2 cellular contexts compared by ENCODE assay signal in the genomic region with DNA sequence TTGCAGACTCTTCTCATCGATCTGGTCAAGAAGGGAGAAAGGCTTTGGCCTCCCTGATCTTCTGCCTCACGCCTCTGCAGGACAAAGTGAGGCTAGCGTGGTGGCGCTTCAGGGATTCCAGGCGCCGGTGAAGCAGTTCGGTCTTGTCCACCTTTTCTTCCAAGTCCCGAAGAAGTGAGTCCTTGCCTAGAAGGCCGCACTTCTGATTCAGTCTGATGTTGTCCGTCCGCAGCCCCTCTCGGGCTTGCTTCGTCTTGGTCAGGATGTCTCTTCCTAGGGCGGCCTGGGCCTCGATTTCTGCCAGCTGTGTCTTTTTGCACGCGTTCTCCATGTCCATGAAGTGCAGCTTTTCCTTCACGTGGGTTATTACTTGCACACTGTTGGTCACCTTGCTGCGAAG.
TF ChIP-seq lines count a peak whose summit lies in the region.

No MANE protein-coding gene starts in this region.

TF ChIP-seq in GM23338, 12 proteins besides CTCF, POLR2A, EP300 and RAD21:
- TF ChIP-seq JUNB (IDR thresholded peaks at IDR 0.05; ENCODE audit: unreplicated experiment), result no peak
- no peak for TF ChIP-seq EZH2phosphoT487 (IDR thresholded peaks at IDR 0.05; ENCODE audit: unreplicated experiment)
- no peak for TF ChIP-seq NANOG (IDR thresholded peaks at IDR 0.05; ENCODE audit: borderline replicate concordance)
- no peak for TF ChIP-seq ZNF331 (CRISPR knock-in tag; IDR thresholded peaks at IDR 0.05; ENCODE audit: low read depth)
- TF ChIP-seq, protein P1, sequence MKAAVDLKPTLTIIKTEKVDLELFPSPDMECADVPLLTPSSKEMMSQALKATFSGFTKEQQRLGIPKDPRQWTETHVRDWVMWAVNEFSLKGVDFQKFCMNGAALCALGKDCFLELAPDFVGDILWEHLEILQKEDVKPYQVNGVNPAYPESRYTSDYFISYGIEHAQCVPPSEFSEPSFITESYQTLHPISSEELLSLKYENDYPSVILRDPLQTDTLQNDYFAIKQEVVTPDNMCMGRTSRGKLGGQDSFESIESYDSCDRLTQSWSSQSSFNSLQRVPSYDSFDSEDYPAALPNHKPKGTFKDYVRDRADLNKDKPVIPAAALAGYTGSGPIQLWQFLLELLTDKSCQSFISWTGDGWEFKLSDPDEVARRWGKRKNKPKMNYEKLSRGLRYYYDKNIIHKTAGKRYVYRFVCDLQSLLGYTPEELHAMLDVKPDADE (IDR thresholded peaks at IDR 0.05), result no peak
- no peak for TF ChIP-seq STAT1 (IDR thresholded peaks at IDR 0.05; ENCODE audit: unreplicated experiment)
- no peak for TF ChIP-seq EZH2 (IDR thresholded peaks at IDR 0.05; ENCODE audit: low read depth, unreplicated experiment)
- TF ChIP-seq CREB1 (CRISPR knock-in tag; IDR thresholded peaks at IDR 0.05; ENCODE audit: low read depth), result no peak
- no peak for TF ChIP-seq ZNF114 (CRISPR knock-in tag; IDR thresholded peaks at IDR 0.05)
- TF ChIP-seq, protein P2, sequence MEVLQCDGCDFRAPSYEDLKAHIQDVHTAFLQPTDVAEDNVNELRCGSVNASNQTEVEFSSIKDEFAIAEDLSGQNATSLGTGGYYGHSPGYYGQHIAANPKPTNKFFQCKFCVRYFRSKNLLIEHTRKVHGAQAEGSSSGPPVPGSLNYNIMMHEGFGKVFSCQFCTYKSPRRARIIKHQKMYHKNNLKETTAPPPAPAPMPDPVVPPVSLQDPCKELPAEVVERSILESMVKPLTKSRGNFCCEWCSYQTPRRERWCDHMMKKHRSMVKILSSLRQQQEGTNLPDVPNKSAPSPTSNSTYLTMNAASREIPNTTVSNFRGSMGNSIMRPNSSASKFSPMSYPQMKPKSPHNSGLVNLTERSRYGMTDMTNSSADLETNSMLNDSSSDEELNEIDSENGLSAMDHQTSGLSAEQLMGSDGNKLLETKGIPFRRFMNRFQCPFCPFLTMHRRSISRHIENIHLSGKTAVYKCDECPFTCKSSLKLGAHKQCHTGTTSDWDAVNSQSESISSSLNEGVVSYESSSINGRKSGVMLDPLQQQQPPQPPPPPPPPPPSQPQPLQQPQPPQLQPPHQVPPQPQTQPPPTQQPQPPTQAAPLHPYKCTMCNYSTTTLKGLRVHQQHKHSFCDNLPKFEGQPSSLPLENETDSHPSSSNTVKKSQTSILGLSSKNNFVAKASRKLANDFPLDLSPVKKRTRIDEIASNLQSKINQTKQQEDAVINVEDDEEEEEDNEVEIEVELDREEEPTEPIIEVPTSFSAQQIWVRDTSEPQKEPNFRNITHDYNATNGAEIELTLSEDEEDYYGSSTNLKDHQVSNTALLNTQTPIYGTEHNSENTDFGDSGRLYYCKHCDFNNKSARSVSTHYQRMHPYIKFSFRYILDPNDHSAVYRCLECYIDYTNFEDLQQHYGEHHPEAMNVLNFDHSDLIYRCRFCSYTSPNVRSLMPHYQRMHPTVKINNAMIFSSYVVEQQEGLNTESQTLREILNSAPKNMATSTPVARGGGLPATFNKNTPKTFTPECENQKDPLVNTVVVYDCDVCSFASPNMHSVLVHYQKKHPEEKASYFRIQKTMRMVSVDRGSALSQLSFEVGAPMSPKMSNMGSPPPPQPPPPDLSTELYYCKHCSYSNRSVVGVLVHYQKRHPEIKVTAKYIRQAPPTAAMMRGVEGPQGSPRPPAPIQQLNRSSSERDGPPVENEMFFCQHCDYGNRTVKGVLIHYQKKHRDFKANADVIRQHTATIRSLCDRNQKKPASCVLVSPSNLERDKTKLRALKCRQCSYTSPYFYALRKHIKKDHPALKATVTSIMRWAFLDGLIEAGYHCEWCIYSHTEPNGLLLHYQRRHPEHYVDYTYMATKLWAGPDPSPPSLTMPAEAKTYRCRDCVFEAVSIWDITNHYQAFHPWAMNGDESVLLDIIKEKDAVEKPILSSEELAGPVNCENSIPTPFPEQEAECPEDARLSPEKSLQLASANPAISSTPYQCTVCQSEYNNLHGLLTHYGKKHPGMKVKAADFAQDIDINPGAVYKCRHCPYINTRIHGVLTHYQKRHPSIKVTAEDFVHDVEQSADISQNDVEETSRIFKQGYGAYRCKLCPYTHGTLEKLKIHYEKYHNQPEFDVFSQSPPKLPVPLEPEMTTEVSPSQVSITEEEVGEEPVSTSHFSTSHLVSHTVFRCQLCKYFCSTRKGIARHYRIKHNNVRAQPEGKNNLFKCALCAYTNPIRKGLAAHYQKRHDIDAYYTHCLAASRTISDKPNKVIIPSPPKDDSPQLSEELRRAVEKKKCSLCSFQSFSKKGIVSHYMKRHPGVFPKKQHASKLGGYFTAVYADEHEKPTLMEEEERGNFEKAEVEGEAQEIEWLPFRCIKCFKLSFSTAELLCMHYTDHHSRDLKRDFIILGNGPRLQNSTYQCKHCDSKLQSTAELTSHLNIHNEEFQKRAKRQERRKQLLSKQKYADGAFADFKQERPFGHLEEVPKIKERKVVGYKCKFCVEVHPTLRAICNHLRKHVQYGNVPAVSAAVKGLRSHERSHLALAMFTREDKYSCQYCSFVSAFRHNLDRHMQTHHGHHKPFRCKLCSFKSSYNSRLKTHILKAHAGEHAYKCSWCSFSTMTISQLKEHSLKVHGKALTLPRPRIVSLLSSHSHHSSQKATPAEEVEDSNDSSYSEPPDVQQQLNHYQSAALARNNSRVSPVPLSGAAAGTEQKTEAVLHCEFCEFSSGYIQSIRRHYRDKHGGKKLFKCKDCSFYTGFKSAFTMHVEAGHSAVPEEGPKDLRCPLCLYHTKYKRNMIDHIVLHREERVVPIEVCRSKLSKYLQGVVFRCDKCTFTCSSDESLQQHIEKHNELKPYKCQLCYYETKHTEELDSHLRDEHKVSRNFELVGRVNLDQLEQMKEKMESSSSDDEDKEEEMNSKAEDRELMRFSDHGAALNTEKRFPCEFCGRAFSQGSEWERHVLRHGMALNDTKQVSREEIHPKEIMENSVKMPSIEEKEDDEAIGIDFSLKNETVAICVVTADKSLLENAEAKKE (CRISPR knock-in tag; IDR thresholded peaks at IDR 0.05), result no peak

TF ChIP-seq in K562, 482 proteins besides CTCF, POLR2A, EP300 and RAD21:
- TF ChIP-seq, protein P3, sequence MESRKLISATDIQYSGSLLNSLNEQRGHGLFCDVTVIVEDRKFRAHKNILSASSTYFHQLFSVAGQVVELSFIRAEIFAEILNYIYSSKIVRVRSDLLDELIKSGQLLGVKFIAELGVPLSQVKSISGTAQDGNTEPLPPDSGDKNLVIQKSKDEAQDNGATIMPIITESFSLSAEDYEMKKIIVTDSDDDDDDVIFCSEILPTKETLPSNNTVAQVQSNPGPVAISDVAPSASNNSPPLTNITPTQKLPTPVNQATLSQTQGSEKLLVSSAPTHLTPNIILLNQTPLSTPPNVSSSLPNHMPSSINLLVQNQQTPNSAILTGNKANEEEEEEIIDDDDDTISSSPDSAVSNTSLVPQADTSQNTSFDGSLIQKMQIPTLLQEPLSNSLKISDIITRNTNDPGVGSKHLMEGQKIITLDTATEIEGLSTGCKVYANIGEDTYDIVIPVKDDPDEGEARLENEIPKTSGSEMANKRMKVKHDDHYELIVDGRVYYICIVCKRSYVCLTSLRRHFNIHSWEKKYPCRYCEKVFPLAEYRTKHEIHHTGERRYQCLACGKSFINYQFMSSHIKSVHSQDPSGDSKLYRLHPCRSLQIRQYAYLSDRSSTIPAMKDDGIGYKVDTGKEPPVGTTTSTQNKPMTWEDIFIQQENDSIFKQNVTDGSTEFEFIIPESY (CRISPR knock-in tag; IDR thresholded peaks at IDR 0.05), result peak; percentile 33; the same call in 1 of the 2 replicates
- no peak for TF ChIP-seq ZNF232 (CRISPR knock-in tag; IDR thresholded peaks at IDR 0.05)
